In genomic region chr1:204416589-204417230, GRCh38 we compare ENCODE assay signal across 9 cellular contexts. TPM values are rescaled to one million over a fixed set of nuclear protein-coding genes. Genes with fewer than 3 reads are reported as not detected.
DNase-seq lines count a peak whose midpoint lies in the region; ATAC-seq, FAIRE-seq and TF ChIP-seq lines count a peak whose summit lies in the region.
"Had no signal": no experiment of that assay in that cellular context is flagged by ENCODE, and none has a peak within 500 bp of the region (broad histone marks: within the 10 kb centered on the region; RNA-seq: fewer than 3 reads in every experiment).

No MANE protein-coding gene starts in this region.

- H3K9me3 ChIP-seq in A549 (no peaks in the 10 kb centered on the region), osteoblast (ENCODE audit: low read depth, low read length) (no peaks in the 10 kb centered on the region)

- H3K27ac ChIP-seq in A549 (peak overlapping the region; percentile 98 to 100), dorsolateral prefrontal cortex (peak overlapping the region in 45 of 59 donors; percentile 1 to 80 (median 65)), osteoblast (ENCODE audit: low read depth, low read length) (peak overlapping the region; percentile 96)

- CTCF ChIA-PET in A549 (lab: Yijun Ruan, JAX) = interaction anchor here (0.8 to 2.4 kb wide), 9 partner anchors 11 to 89 kb away, joined by 3 to 16 read pairs (median 7); no protein-coding TSS in a partner anchor

- TF ChIP-seq POLR2A in A549 (IDR thresholded peaks at IDR 0.05; ENCODE audit: low read length) = no peak

- TF ChIP-seq CTCF in A549 (IDR thresholded peaks at IDR 0.05) = no peak
- TF ChIP-seq CTCF in LNCaP clone FGC (IDR thresholded peaks at IDR 0.05; ENCODE audit: control insufficient read depth, extremely low read depth, insufficient read depth) = no peak
- TF ChIP-seq CTCF in dorsolateral prefrontal cortex (IDR thresholded peaks at IDR 0.05 in 54 of 56, conservative IDR thresholded peaks at IDR 0.05 in 2 of 56; ENCODE audit: low read depth in 1 of 56, partially characterized antibody in 56 of 56) = no peak
- no peak for TF ChIP-seq CTCF in osteoblast (IDR thresholded peaks at IDR 0.05; ENCODE audit: extremely low read depth, low read depth, low read length)

- FAIRE-seq in A549 (lab: Jason Lieb, UNC) = no peak

- no peak for TF ChIP-seq RAD21 in A549 (conservative IDR thresholded peaks at IDR 0.05 in 1 of 2, IDR thresholded peaks at IDR 0.05 in 1 of 2)

- no peaks in the 10 kb centered on the region for H3K79me2 ChIP-seq in osteoblast (ENCODE audit: insufficient read depth, low read length)

- H4K20me1 ChIP-seq in osteoblast (ENCODE audit: insufficient read depth, low read length) = no peaks in the 10 kb centered on the region

- H3K4me2 ChIP-seq in A549 (peak overlapping the region; percentile 99), osteoblast (ENCODE audit: insufficient read depth, low read length) (peak overlapping the region; percentile 85)

- DNase-seq in A549 (ENCODE audit: low read depth in 1 of 2, low spot score in 1 of 2) = no peak
- no peak for DNase-seq in LNCaP clone FGC (ENCODE audit: low read depth)
- no peak for DNase-seq in dorsolateral prefrontal cortex
- DNase-seq in osteoblast (ENCODE audit: insufficient read length, low spot score, missing footprints) = no peak
- DNase-seq in NCI-H2081 treated with DMSO at 0.1 percent for 48 hours (lab: John Stamatoyannopoulos, UW) = no peak
- DNase-seq in DMS53 (lab: John Stamatoyannopoulos, UW) = no peak
- no peak for DNase-seq in 8988T
- DNase-seq in midbrain (lab: John Stamatoyannopoulos, UW) = no peak

- peak overlapping the region; percentile 42; the same call in 1 of the 3 replicates for H3K4me3 ChIP-seq in A549
- peak overlapping the region; percentile 23; the same call in 1 of the 2 replicates for H3K4me3 ChIP-seq in LNCaP clone FGC (ENCODE audit: low read depth, low read length)
- peak overlapping the region in 1 of 59 donors; percentile 18 for H3K4me3 ChIP-seq in dorsolateral prefrontal cortex
- H3K4me3 ChIP-seq in osteoblast (ENCODE audit: insufficient read depth, low read length) = peak overlapping the region; percentile 55

- POLR2A ChIA-PET in A549 (lab: Yijun Ruan, JAX) = interaction anchor here (0.5 to 2.4 kb wide), 12 partner anchors 9 to 100 kb away, joined by 3 to 14 read pairs (median 8); partner anchors contain the start of genes MDM4 and PIK3C2B

- H3K4me1 ChIP-seq in A549 = peaks cover 72% of the 10 kb centered on the region
- H3K4me1 ChIP-seq in osteoblast (ENCODE audit: insufficient read depth, low read length) = peaks cover 39% of the 10 kb centered on the region

- no peaks in the 10 kb centered on the region for H3K27me3 ChIP-seq in dorsolateral prefrontal cortex
- no peaks in the 10 kb centered on the region for H3K27me3 ChIP-seq in osteoblast (ENCODE audit: insufficient read depth, low read length)

- peak in 1 of 2 experiments; percentile 2; a peak in 1 of 6 replicates for ATAC-seq in A549

- 0% methylated on average over 1 of the region's 1 CpG for WGBS in A549 (ENCODE audit: missing lambda C conversion rate)

- TF ChIP-seq EP300 in A549 (IDR thresholded peaks at IDR 0.05) = no peak; a peak in 1 of 5 replicates

- no peaks in the 10 kb centered on the region for H3K36me3 ChIP-seq in osteoblast (ENCODE audit: insufficient read depth, low read length)
- H3K36me3 ChIP-seq: WERI-Rb-1 had no signal

- no peak overlapping the region for H2AFZ ChIP-seq in osteoblast (ENCODE audit: low read length)

- intact Hi-C loops in dorsolateral prefrontal cortex (cut with DNase I) = loop anchor here in 1 of 2 donors (10.0 kb wide), 1 partner anchor 622 kb away; the partner anchor contains the start of genes ZBED6 and ZC3H11A

TF ChIP-seq in A549, 52 proteins besides CTCF, POLR2A, EP300 and RAD21:
- TF ChIP-seq RCOR1 (IDR thresholded peaks at IDR 0.05; ENCODE audit: low read depth, low read length) (no peak), NR3C1 (IDR thresholded peaks at IDR 0.05) (no peak), RFX5 (IDR thresholded peaks at IDR 0.05) (no peak), ZNF302 (CRISPR knock-in tag; IDR thresholded peaks at IDR 0.05) (no peak), FOSL2 (IDR thresholded peaks at IDR 0.05) (no peak), FOSL2 (CRISPR knock-in tag; IDR thresholded peaks at IDR 0.05) (peak; percentile 88), ZSCAN20 (CRISPR knock-in tag; IDR thresholded peaks at IDR 0.05) (no peak), REST (IDR thresholded peaks at IDR 0.05) (no peak), JUN (IDR thresholded peaks at IDR 0.05) (0 out of 5 replicates have a peak, but pooled peaks of 1 of the 2 experiments have one; percentile 42), ZC3H11A (IDR thresholded peaks at IDR 0.05) (no peak)

RNA-seq across cellular contexts. Expression of gene PPP1R15B, which starts 5.1 kb away (rescaled TPM):
- polyA plus RNA-seq in A549 (2011; rRNA removed) (49.1 and 51.9 TPM in 2 replicates), A549 (2017; fragmentation: RNase III; extraction: RNeasy Plus Mini Kit Qiagen cat#74134 plus additional on column Dnase treatment) (26.9 to 27.8 TPM (median 27.2 TPM) in 3 replicates)
- 18.5 and 22.6 TPM in 2 replicates for polyA plus RNA-seq in A549 (2012; cell fraction: cytosol; rRNA removed)
- 17.7 and 22.8 TPM in 2 replicates for polyA plus RNA-seq in A549 (2012; cell fraction: nucleus; rRNA removed)
- polyA minus RNA-seq in A549 (2011; rRNA and poly(A)+ RNA removed) = 52.6 and 57.4 TPM in 2 replicates
- total RNA-seq in dorsolateral prefrontal cortex (10 to 100 TPM; 26.2 to 55.9 (median 35.6) TPM), osteoblast (21.5 and 23.9 TPM in 2 replicates)

RNA-seq across cellular contexts. Expression of gene PLEKHA6, which starts 57.0 kb away (rescaled TPM):
- polyA plus RNA-seq in A549 (2011; rRNA removed) (13.0 and 16.4 TPM in 2 replicates), A549 (2017; fragmentation: RNase III; extraction: RNeasy Plus Mini Kit Qiagen cat#74134 plus additional on column Dnase treatment) (17.9 to 26.2 TPM (median 23.4 TPM) in 3 replicates)
- 12.1 and 14.8 TPM in 2 replicates for polyA plus RNA-seq in A549 (2012; cell fraction: cytosol; rRNA removed)
- 54.7 and 55.1 TPM in 2 replicates for polyA plus RNA-seq in A549 (2012; cell fraction: nucleus; rRNA removed)
- 12.4 and 13.0 TPM in 2 replicates for polyA minus RNA-seq in A549 (2011; rRNA and poly(A)+ RNA removed)
- total RNA-seq in dorsolateral prefrontal cortex (100 to 1,000 TPM in 47 of 120 experiments, 10 to 100 TPM in 73; 49.5 to 154 (median 97.2) TPM), osteoblast (0.29 and 0.36 TPM in 2 replicates)

Comparison
In these comparisons a context has a peak if more than half of its experiments do, and no peak if none do; other contexts are left out.
1. RNA of gene PLEKHA6, which starts 57.0 kb away (total RNA-seq): 49.5 to 154 TPM in dorsolateral prefrontal cortex; 0.29 to 0.36 TPM in osteoblast; every median in the first group is over 10 times any median in the second.
2. Peak in every context shown above with its lines, with median percentiles within 50 percentile points of each other: H3K27ac ChIP-seq.